17 cellular contexts compared by ENCODE assay signal in the genomic region with DNA sequence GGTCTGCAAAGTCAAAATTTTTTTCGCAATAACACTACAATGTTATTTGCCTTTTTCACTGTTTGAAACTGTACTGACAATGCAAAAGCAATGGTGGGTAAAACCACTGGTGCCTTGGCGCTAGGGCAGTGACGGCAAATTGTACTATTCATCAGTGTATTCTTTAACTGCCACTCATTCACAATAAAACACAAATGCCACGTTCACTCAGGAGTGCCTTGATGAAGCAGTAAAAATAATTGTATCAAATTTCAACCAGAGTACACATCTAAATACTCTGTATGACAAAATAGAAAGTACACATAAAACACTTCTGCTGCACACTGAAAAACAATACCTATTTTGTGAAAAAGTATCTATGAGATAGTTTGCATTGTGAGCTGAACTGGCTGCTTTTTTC.
"Had no signal": no experiment of that assay in that cellular context is flagged by ENCODE, and none has a peak within 500 bp of the region (broad histone marks: within the 10 kb centered on the region; RNA-seq: fewer than 3 reads in every experiment).

No MANE protein-coding gene starts in this region.

- FAIRE-seq: frontal cortex, kidney had no signal

- H3K27ac Mint-ChIP-seq: activated T-helper 1 cell treated with anti-CD3 and anti-CD28 coated beads, Interleukin-12 subunit alpha, Interleukin-12 subunit beta, Interleukin-2, Interleukin-4 antibody, amounts not matched to agents 30 ng/mL and 10 ng/mL and 1 ng/mL, durations not matched to agents 14 hours and 24 hours and 36 hours; nephron; stimulated activated naive CD8-positive, alpha-beta T cell treated with anti-CD3 and anti-CD28 coated beads, Interleukin-15, Interleukin-2, amounts not matched to agents 100 ng/mL and 50 ng/mL, for 24 hours had no signal

- DNase-seq: activated CD4-positive, alpha-beta T cell treated with anti-CD3 and anti-CD28 coated beads for 1 hour; activated CD4-positive, alpha-beta T cell treated with anti-CD3 and anti-CD28 coated beads, Interleukin-2, amount 50 U/mL, for 48 hours; activated naive CD4-positive, alpha-beta T cell treated with Interleukin-2 at 50 U/mL for 16 hours; cortex of kidney; effector memory CD4-positive, alpha-beta T cell; kidney; left ventricle myocardium superior; mesenchymal stem cell; stimulated activated CD4-positive, alpha-beta T cell treated with anti-CD3 and anti-CD28 coated beads, Interleukin-4, amount 100 ng/mL, for 1 hour; stimulated activated CD8-positive, alpha-beta memory T cell treated with anti-CD3 and anti-CD28 coated beads, Interleukin-4, amount 100 ng/mL, for 48 hours; T-helper 9 cell; upper lobe of right lung had no signal

- H3K9me3 Mint-ChIP-seq: activated T-helper 1 cell treated with anti-CD3 and anti-CD28 coated beads, Interleukin-12 subunit alpha, Interleukin-12 subunit beta, Interleukin-2, Interleukin-4 antibody, amounts not matched to agents 30 ng/mL and 10 ng/mL and 1 ng/mL, durations not matched to agents 14 hours and 24 hours and 36 hours; central memory CD8-positive, alpha-beta T cell; nephron; stimulated activated naive CD8-positive, alpha-beta T cell treated with anti-CD3 and anti-CD28 coated beads, Interleukin-15, Interleukin-2, amounts not matched to agents 100 ng/mL and 50 ng/mL, for 24 hours had no signal

- H3K27me3 Mint-ChIP-seq: central memory CD8-positive, alpha-beta T cell; stimulated activated naive CD8-positive, alpha-beta T cell treated with anti-CD3 and anti-CD28 coated beads, Interleukin-15, Interleukin-2, amounts not matched to agents 100 ng/mL and 50 ng/mL, for 24 hours had no signal

- ATAC-seq: left ventricle myocardium superior, upper lobe of right lung had no signal

- H3K4me3 Mint-ChIP-seq: activated T-helper 1 cell treated with anti-CD3 and anti-CD28 coated beads, Interleukin-12 subunit alpha, Interleukin-12 subunit beta, Interleukin-2, Interleukin-4 antibody, amounts not matched to agents 30 ng/mL and 10 ng/mL and 1 ng/mL, durations not matched to agents 14 hours and 24 hours and 36 hours; central memory CD8-positive, alpha-beta T cell; nephron; stimulated activated naive CD8-positive, alpha-beta T cell treated with anti-CD3 and anti-CD28 coated beads, Interleukin-15, Interleukin-2, amounts not matched to agents 100 ng/mL and 50 ng/mL, for 24 hours had no signal
